ENCODE assay signal across 7 cellular contexts in the genomic region with DNA sequence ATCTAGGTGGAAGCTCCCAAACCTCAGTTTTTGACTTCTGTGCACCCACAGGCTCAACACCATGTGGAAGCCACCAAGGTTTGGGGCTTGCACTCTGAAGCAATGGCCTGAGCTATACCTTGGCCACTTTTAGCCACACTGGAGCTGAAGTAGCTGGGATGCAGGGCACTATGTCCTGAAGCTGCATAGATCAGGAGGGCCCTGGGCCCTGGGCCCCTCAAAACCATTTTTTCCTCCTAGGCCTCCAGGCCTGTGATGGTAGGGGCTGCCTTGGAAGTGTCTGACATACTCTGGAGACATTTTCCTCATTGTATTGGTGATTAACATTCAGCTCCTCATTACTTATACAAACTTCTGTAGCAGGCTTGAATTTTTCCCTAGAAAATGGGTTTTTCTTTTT.
"Had no signal": no experiment of that assay in that cellular context is flagged by ENCODE, and none has a peak within 500 bp of the region (broad histone marks: within the 10 kb centered on the region; RNA-seq: fewer than 3 reads in every experiment).

No MANE protein-coding gene starts in this region.

- DNase-seq: IMR-90, KBM-7, KG1 had no signal

- H3K9ac ChIP-seq: KMS-11 had no signal

- H3K4me2 ChIP-seq: KMS-11 had no signal

- ATAC-seq: HepG2 had no signal

- H3K27ac ChIP-seq: HL-60, KMS-11 had no signal

- FAIRE-seq: HepG2, HTR-8/SVneo had no signal
